Comparison of ENCODE assay signal across 16 cellular contexts in the genomic region with DNA sequence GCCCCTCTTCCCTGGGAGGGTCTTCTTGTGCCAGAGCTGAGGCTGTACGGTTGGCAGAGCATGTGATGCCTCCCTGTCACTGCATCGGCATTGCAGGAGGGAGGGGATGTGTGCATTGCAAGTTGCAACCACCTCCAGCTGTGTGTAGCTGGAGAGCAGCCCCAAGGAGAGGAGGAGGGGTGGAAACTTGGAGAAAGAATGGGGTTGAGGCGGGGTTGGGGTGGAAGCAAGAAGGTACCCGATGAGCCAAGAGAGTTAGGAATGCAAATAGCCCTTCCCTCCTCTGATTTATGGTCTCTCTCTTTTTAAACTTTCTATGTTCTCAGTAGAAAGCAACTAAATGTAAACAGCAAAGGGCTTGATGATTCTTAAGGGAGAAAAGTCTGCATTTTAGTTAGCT. TPM values are rescaled to one million over a fixed set of nuclear protein-coding genes. Genes with fewer than 3 reads are reported as not detected.
DNase-seq lines count a peak whose midpoint lies in the region; ATAC-seq and TF ChIP-seq lines count a peak whose summit lies in the region.
"Had no signal": no experiment of that assay in that cellular context is flagged by ENCODE, and none has a peak within 500 bp of the region (broad histone marks: within the 10 kb centered on the region; RNA-seq: fewer than 3 reads in every experiment).

No MANE protein-coding gene starts in this region.

- ATAC-seq in left cardiac atrium (peak; percentile 46 to 49), Right ventricle myocardium inferior (no peak), HG03175 (IDR thresholded peaks at IDR 0.05; ENCODE audit: unreplicated experiment) (no peak)
- ATAC-seq: body of pancreas had no signal

- H3K36me3 Mint-ChIP-seq in mesothelial cell of epicardium, result peaks cover 28% of the 10 kb centered on the region

- peaks cover 20% of the 10 kb centered on the region for H3K9me3 Mint-ChIP-seq in mesothelial cell of epicardium

- TF ChIP-seq CTCF in mesothelial cell of epicardium (IDR thresholded peaks at IDR 0.05; ENCODE audit: unreplicated experiment) (no peak), uterus (IDR thresholded peaks at IDR 0.05) (no peak)

- peaks cover 0 to 7% of the 10 kb centered on the region in 2 donors for H3K4me1 ChIP-seq in uterus

- peak overlapping the region; percentile 49 to 65 for H3K27ac ChIP-seq in uterus

- intact Hi-C loops in left cardiac atrium (cut with DNase I) (no loop called here), Right ventricle myocardium inferior (cut with DNase I) (no loop called here), uterus (cut with DNase I; ENCODE audit: low total_unique reads) (no loop called here)

- no peak for TF ChIP-seq POLR2A in uterus (IDR thresholded peaks at IDR 0.05)

- peak overlapping the region; percentile 97 for H3K27ac Mint-ChIP-seq in mesothelial cell of epicardium
- H3K27ac Mint-ChIP-seq: activated B cell treated with CpG ODN at 0.5 μM for 24 hours; activated T-cell treated with anti-CD3 and anti-CD28 coated beads, Interleukin-2, amount 50 U/mL, for 24 hours had no signal

- H3K27me3 Mint-ChIP-seq in mesothelial cell of epicardium (ENCODE audit: low read depth), result no peaks in the 10 kb centered on the region
- H3K27me3 Mint-ChIP-seq: activated B cell treated with CpG ODN at 0.5 μM for 24 hours; activated T-cell treated with anti-CD3 and anti-CD28 coated beads, Interleukin-2, amount 50 U/mL, for 24 hours had no signal

- H3K4me3 Mint-ChIP-seq in mesothelial cell of epicardium, result peak overlapping the region; percentile 58
- H3K4me3 Mint-ChIP-seq: activated B cell treated with CpG ODN at 0.5 μM for 24 hours; activated T-cell treated with anti-CD3 and anti-CD28 coated beads, Interleukin-2, amount 50 U/mL, for 24 hours had no signal

- H3K4me1 Mint-ChIP-seq in mesothelial cell of epicardium, result peaks cover 52% of the 10 kb centered on the region
- H3K4me1 Mint-ChIP-seq: activated B cell treated with CpG ODN at 0.5 μM for 24 hours had no signal

- DNase-seq in left cardiac atrium (no peak), Right ventricle myocardium inferior (ENCODE audit: missing footprints) (no peak), dedifferentiated amniotic fluid mesenchymal stem cell (ENCODE audit: extremely low spot score) (peak; percentile 26), mesothelial cell of epicardium (ENCODE audit: low spot score in 2 of 2, unreplicated experiment in 2 of 2) (peak in 1 of 2 experiments; percentile 44), uterus (peak; percentile 39 to 45), SHP77 (lab: John Stamatoyannopoulos, UW) (no peak)
- no peak for DNase-seq in stimulated activated CD8-positive, alpha-beta memory T cell treated with anti-CD3 and anti-CD28 coated beads, Interleukin-4, amount 100 ng/mL, for 48 hours
- DNase-seq: activated B cell treated with CpG ODN at 0.5 μM for 24 hours; activated T-cell treated with anti-CD3 and anti-CD28 coated beads, Interleukin-2, amount 50 U/mL, for 24 hours; AML-193; body of pancreas; GOT3; NCI-H2081; OCI-M1; small intestine had no signal

- no peaks in the 10 kb centered on the region for H3K27me3 ChIP-seq in uterus
- H3K27me3 ChIP-seq: body of pancreas had no signal

- H3K36me3 ChIP-seq in uterus, result no peaks in the 10 kb centered on the region

- no peaks in the 10 kb centered on the region for H3K9me3 ChIP-seq in uterus
- H3K9me3 ChIP-seq: body of pancreas had no signal

- no peak overlapping the region for H3K4me3 ChIP-seq in uterus
- H3K4me3 ChIP-seq: body of pancreas had no signal

RNA-seq across cellular contexts. Expression of gene MND1, which starts 48.1 kb away (rescaled TPM):
- total RNA-seq in left cardiac atrium (under 1 TPM in 1 of 2 donors, not detected in 1; 0.62 TPM), Right ventricle myocardium inferior (0.62 TPM), mesothelial cell of epicardium (7.5 to 9.1 TPM (median 7.7 TPM) in 3 replicates), uterus (1 to 10 TPM in 2 of 4 donors, not detected in 2; 1.0 to 6.5 TPM)

Comparison
In these comparisons a context has a peak if more than half of its experiments do, and no peak if none do; other contexts are left out.
1. ATAC-seq: peak in left cardiac atrium (2 of 2); none in Right ventricle myocardium inferior (single experiment) and HG03175 (single experiment).
2. DNase-seq: peak in dedifferentiated amniotic fluid mesenchymal stem cell (single experiment) and uterus (2 of 2); none in left cardiac atrium (single experiment), Right ventricle myocardium inferior (single experiment), SHP77 (0 of 2) and stimulated activated CD8-positive, alpha-beta memory T cell treated with anti-CD3 and anti-CD28 coated beads, Interleukin-4, amount 100 ng/mL, for 48 hours (single experiment).